In genomic region chr12:66066071-66066928, GRCh38 we compare ENCODE assay signal across 1 cellular context.
TF ChIP-seq lines count a peak whose summit lies in the region.

No MANE protein-coding gene starts in this region.

TF ChIP-seq in HepG2, 621 proteins besides CTCF, POLR2A, EP300 and RAD21 (continued from another document):
- TF ChIP-seq TFDP2 (CRISPR knock-in tag; IDR thresholded peaks at IDR 0.05) (no peak), ZNF331 (CRISPR knock-in tag; IDR thresholded peaks at IDR 0.05) (0 out of 2 replicates have a peak, but pooled peaks have one; percentile 54), ZMYM4 (CRISPR knock-in tag; IDR thresholded peaks at IDR 0.05) (peak; percentile 68), ZNF687 (CRISPR knock-in tag; IDR thresholded peaks at IDR 0.05) (no peak), YEATS2 (CRISPR knock-in tag; IDR thresholded peaks at IDR 0.05; ENCODE audit: borderline replicate concordance) (no peak), ZNF564 (CRISPR knock-in tag; IDR thresholded peaks at IDR 0.05) (no peak), ZNF7 (CRISPR knock-in tag; IDR thresholded peaks at IDR 0.05) (peak; percentile 40; the same call in 1 of the 2 replicates), SMARCC2 (IDR thresholded peaks at IDR 0.05) (no peak), FLYWCH1 (CRISPR knock-in tag; IDR thresholded peaks at IDR 0.05) (no peak), KAT7 (CRISPR knock-in tag; IDR thresholded peaks at IDR 0.05; ENCODE audit: borderline replicate concordance) (no peak), ZNF343 (CRISPR knock-in tag; IDR thresholded peaks at IDR 0.05) (no peak), ZNF674 (CRISPR knock-in tag; IDR thresholded peaks at IDR 0.05; ENCODE audit: low read depth) (no peak), ZNF230 (CRISPR knock-in tag; IDR thresholded peaks at IDR 0.05) (no peak), BCL6 (CRISPR knock-in tag; IDR thresholded peaks at IDR 0.05) (peak; percentile 77), ZNF292 (CRISPR knock-in tag; IDR thresholded peaks at IDR 0.05; ENCODE audit: borderline replicate concordance, low read depth) (peak; percentile 55; the same call in 1 of the 2 replicates), DBP (CRISPR knock-in tag; IDR thresholded peaks at IDR 0.05; ENCODE audit: not compliant biosample characterization) (no peak), HDAC6 (IDR thresholded peaks at IDR 0.05; ENCODE audit: low read depth, low read length) (no peak), KDM4B (CRISPR knock-in tag; IDR thresholded peaks at IDR 0.05) (no peak), SPEN (CRISPR knock-in tag; IDR thresholded peaks at IDR 0.05; ENCODE audit: low read depth) (no peak), TBX2 (CRISPR knock-in tag; IDR thresholded peaks at IDR 0.05; ENCODE audit: borderline replicate concordance) (peak; percentile 36; the same call in 1 of the 2 replicates), ETV6 (CRISPR knock-in tag; conservative IDR thresholded peaks at IDR 0.05) (no peak), ZNF850 (CRISPR knock-in tag; conservative IDR thresholded peaks at IDR 0.05) (no peak), HDAC2 (CRISPR knock-in tag; IDR thresholded peaks at IDR 0.05) (peak; percentile 20; the same call in 1 of the 2 replicates), ARNT2 (CRISPR knock-in tag; IDR thresholded peaks at IDR 0.05; ENCODE audit: low read depth) (no peak), RBFOX2 (IDR thresholded peaks at IDR 0.05; ENCODE audit: low read depth, low read length) (no peak), ZNF33A (CRISPR knock-in tag; IDR thresholded peaks at IDR 0.05; ENCODE audit: borderline replicate concordance) (no peak), SNAI1 (CRISPR knock-in tag; IDR thresholded peaks at IDR 0.05; ENCODE audit: borderline replicate concordance) (no peak), GATAD2A (CRISPR knock-in tag; IDR thresholded peaks at IDR 0.05) (peak; percentile 58; the same call in 1 of the 2 replicates), POGZ (CRISPR knock-in tag; IDR thresholded peaks at IDR 0.05) (peak; percentile 48), SOX6 (IDR thresholded peaks at IDR 0.05) (no peak), SOX6 (CRISPR knock-in tag; IDR thresholded peaks at IDR 0.05) (peak; percentile 52; the same call in 1 of the 2 replicates), PLRG1 (conservative IDR thresholded peaks at IDR 0.05) (no peak), ZSCAN30 (CRISPR knock-in tag; IDR thresholded peaks at IDR 0.05) (no peak), MTF1 (CRISPR knock-in tag; IDR thresholded peaks at IDR 0.05) (no peak), KDM5B (CRISPR knock-in tag; IDR thresholded peaks at IDR 0.05; ENCODE audit: borderline replicate concordance) (no peak), POLR2G (IDR thresholded peaks at IDR 0.05; ENCODE audit: low read depth, low read length) (no peak), ZNF235 (CRISPR knock-in tag; IDR thresholded peaks at IDR 0.05; ENCODE audit: borderline replicate concordance) (no peak), FOXK1 (CRISPR knock-in tag; IDR thresholded peaks at IDR 0.05; ENCODE audit: borderline replicate concordance, low read depth) (peak; percentile 40; the same call in 1 of the 2 replicates), IKZF5 (CRISPR knock-in tag; IDR thresholded peaks at IDR 0.05) (no peak), ZMAT3 (CRISPR knock-in tag; conservative IDR thresholded peaks at IDR 0.05) (no peak), CBX5 (CRISPR knock-in tag; IDR thresholded peaks at IDR 0.05; ENCODE audit: borderline replicate concordance) (no peak; the same call in 1 of the 2 replicates), MXD4 (CRISPR knock-in tag; IDR thresholded peaks at IDR 0.05) (no peak), REPIN1 (CRISPR knock-in tag; IDR thresholded peaks at IDR 0.05; ENCODE audit: borderline replicate concordance, low read depth) (0 out of 2 replicates have a peak, but pooled peaks have one; percentile 39), UBTF (CRISPR knock-in tag; IDR thresholded peaks at IDR 0.05) (peak; percentile 31; the same call in 1 of the 2 replicates), MAX (IDR thresholded peaks at IDR 0.05) (peak; percentile 59; the same call in 1 of the 2 replicates), HCFC1 (IDR thresholded peaks at IDR 0.05; ENCODE audit: low read depth, low read length) (no peak), ZNF615 (CRISPR knock-in tag; IDR thresholded peaks at IDR 0.05; ENCODE audit: borderline replicate concordance) (no peak), ZNF891 (CRISPR knock-in tag; IDR thresholded peaks at IDR 0.05) (no peak), SNRNP70 (IDR thresholded peaks at IDR 0.05; ENCODE audit: low read depth, low read length) (no peak), FOXP4 (CRISPR knock-in tag; IDR thresholded peaks at IDR 0.05) (0 out of 2 replicates have a peak, but pooled peaks have one; percentile 16), ZNF879 (CRISPR knock-in tag; IDR thresholded peaks at IDR 0.05) (no peak), FOSL2 (CRISPR knock-in tag; IDR thresholded peaks at IDR 0.05) (peak; percentile 30; the same call in 1 of the 2 replicates), ZC3H13 (CRISPR knock-in tag; IDR thresholded peaks at IDR 0.05) (no peak), TMF1 (CRISPR knock-in tag; IDR thresholded peaks at IDR 0.05; ENCODE audit: low read depth) (no peak), ARNT (IDR thresholded peaks at IDR 0.05) (no peak), ZNF441 (CRISPR knock-in tag; IDR thresholded peaks at IDR 0.05; ENCODE audit: borderline replicate concordance) (no peak), EZH2 (conservative IDR thresholded peaks at IDR 0.05; ENCODE audit: low read depth, low read length) (no peak), SIN3A (IDR thresholded peaks at IDR 0.05; ENCODE audit: borderline replicate concordance, low read depth, low read length) (no peak), ONECUT2 (CRISPR knock-in tag; IDR thresholded peaks at IDR 0.05) (peak; percentile 56; the same call in 1 of the 2 replicates), NCOA1 (CRISPR knock-in tag; IDR thresholded peaks at IDR 0.05) (no peak), ZNF225 (CRISPR knock-in tag; IDR thresholded peaks at IDR 0.05) (no peak), RXRA (CRISPR knock-in tag; IDR thresholded peaks at IDR 0.05) (no peak), ZNF776 (CRISPR knock-in tag; IDR thresholded peaks at IDR 0.05) (no peak), CCDC6 (CRISPR knock-in tag; IDR thresholded peaks at IDR 0.05) (0 out of 2 replicates have a peak, but pooled peaks have one; percentile 32), LBX2 (CRISPR knock-in tag; IDR thresholded peaks at IDR 0.05; ENCODE audit: borderline replicate concordance) (no peak), KAT2B (IDR thresholded peaks at IDR 0.05; ENCODE audit: borderline replicate concordance, low read depth, low read length) (no peak), FOXO1 (CRISPR knock-in tag; IDR thresholded peaks at IDR 0.05) (peak; percentile 30; the same call in 1 of the 2 replicates)
